Comparison of ENCODE assay signal across 20 cellular contexts in genomic region chr7:152856351-152856750, GRCh38.
DNase-seq lines count a peak whose midpoint lies in the region; TF ChIP-seq lines count a peak whose summit lies in the region.
"Had no signal": no experiment of that assay in that cellular context is flagged by ENCODE, and none has a peak within 500 bp of the region (broad histone marks: within the 10 kb centered on the region; RNA-seq: fewer than 3 reads in every experiment).

No MANE protein-coding gene starts in this region.

- H3K14ac ChIP-seq in trophoblast cell (ENCODE audit: low read length) = no peak overlapping the region

- no peaks in the 10 kb centered on the region for H3K9me3 Mint-ChIP-seq in activated T-cell treated with anti-CD3 and anti-CD28 coated beads, Interleukin-2, amount 50 U/mL, for 24 hours
- H3K9me3 Mint-ChIP-seq: CD8-positive, alpha-beta memory T cell; HFFc6 had no signal

- no peak overlapping the region for H4K12ac ChIP-seq in trophoblast cell (ENCODE audit: low read depth, low read length)

- no peak overlapping the region for H4K91ac ChIP-seq in trophoblast cell (ENCODE audit: low read depth, low read length)

- H3K27ac ChIP-seq in VCaP = peak overlapping the region; percentile 63; the same call in 1 of the 2 replicates
- H3K27ac ChIP-seq in mesendoderm (ENCODE audit: low read depth, low read length) = no peak overlapping the region
- no peak overlapping the region for H3K27ac ChIP-seq in trophoblast cell (ENCODE audit: low read depth, low read length)
- H3K27ac ChIP-seq: BLaER1 treated with 17β-estradiol and CSF1 and Interleukin-3, amounts not matched to agents 10 nM and 100 nM; GM23248 had no signal

- H3K4me3 ChIP-seq in mesendoderm (ENCODE audit: low read length) (no peak overlapping the region), trophoblast cell (ENCODE audit: low read depth, low read length) (peak overlapping the region; percentile 20)
- H3K4me3 ChIP-seq: BLaER1 treated with 17β-estradiol and CSF1 and Interleukin-3, amounts not matched to agents 10 nM and 100 nM; GM12878; GM23248 had no signal

- H3K23ac ChIP-seq in mesendoderm (ENCODE audit: low read length) (peak overlapping the region; percentile 45), trophoblast cell (ENCODE audit: low read length) (no peak overlapping the region)

- H3K9ac ChIP-seq in mesendoderm (ENCODE audit: low read length) (no peak overlapping the region), trophoblast cell (ENCODE audit: low read length) (no peak overlapping the region)
- H3K9ac ChIP-seq: BLaER1 treated with 17β-estradiol and CSF1 and Interleukin-3, amounts not matched to agents 10 nM and 100 nM; GM23248 had no signal

- H2AK5ac ChIP-seq in mesendoderm (ENCODE audit: low read length) (no peak overlapping the region), trophoblast cell (ENCODE audit: low read length) (no peak overlapping the region)

- no peak overlapping the region for H2BK12ac ChIP-seq in trophoblast cell (ENCODE audit: low read length)

- no peak overlapping the region for H3K56ac ChIP-seq in mesendoderm (ENCODE audit: low read length)

- H3K27me3 ChIP-seq in mesendoderm (ENCODE audit: insufficient read depth, low read length, poor library complexity) (no peaks in the 10 kb centered on the region), trophoblast cell (ENCODE audit: insufficient read depth, low read length) (no peaks in the 10 kb centered on the region)
- H3K27me3 ChIP-seq: BLaER1 treated with 17β-estradiol and CSF1 and Interleukin-3, amounts not matched to agents 10 nM and 100 nM had no signal

- no peaks in the 10 kb centered on the region for H3K4me1 Mint-ChIP-seq in activated T-cell treated with anti-CD3 and anti-CD28 coated beads, Interleukin-2, amount 50 U/mL, for 24 hours (ENCODE audit: low read depth)
- H3K4me1 Mint-ChIP-seq: B cell; CD8-positive, alpha-beta memory T cell had no signal

- WGBS in mesendoderm (ENCODE audit: extremely low coverage, insufficient coverage, low lambda C conversion rate) = no CpG with 5 or more reads among the region's 10 CpGs
- no CpG with 5 or more reads among the region's 10 CpGs for WGBS in trophoblast cell (ENCODE audit: extremely low coverage, insufficient coverage, insufficient read length)

- H3K27ac Mint-ChIP-seq in activated T-cell treated with anti-CD3 and anti-CD28 coated beads, Interleukin-2, amount 50 U/mL, for 24 hours = no peak overlapping the region
- H3K27ac Mint-ChIP-seq: B cell; CD8-positive, alpha-beta memory T cell; HFFc6 had no signal

- H2BK5ac ChIP-seq in mesendoderm (ENCODE audit: low read length) = no peak overlapping the region
- H2BK5ac ChIP-seq in trophoblast cell (ENCODE audit: low read depth, low read length, poor library complexity) = no peak overlapping the region

- H3K18ac ChIP-seq in mesendoderm (ENCODE audit: low read length) (no peak overlapping the region), trophoblast cell (ENCODE audit: low read length) (no peak overlapping the region)

- DNase-seq in activated CD8-positive, alpha-beta memory T cell treated with anti-CD3 and anti-CD28 coated beads for 24 hours = peak; percentile 26
- DNase-seq in activated CD8-positive, alpha-beta memory T cell treated with anti-CD3 and anti-CD28 coated beads, Interleukin-2, amount 50 U/mL, for 4 hours = no peak
- DNase-seq in mesendoderm (no peak), trophoblast cell (no peak), RKO (ENCODE audit: low spot score) (no peak), HPDE6-E6E7 (ENCODE audit: extremely low spot score) (no peak)
- DNase-seq in activated T-cell treated with anti-CD3 and anti-CD28 coated beads, Interleukin-2, amount 50 U/mL, for 24 hours = no peak
- DNase-seq: 8988T; CD8-positive, alpha-beta memory T cell; COR-L47; DMS 273 treated with DMSO at 0.1 percent for 48 hours; DMS53; DND-41; EL; GM23248; HFFc6 had no signal

- H3K4me1 ChIP-seq in mesendoderm (ENCODE audit: control insufficient read depth, low read depth, low read length) (no peaks in the 10 kb centered on the region), trophoblast cell (ENCODE audit: control insufficient read depth in 1 of 2, insufficient read depth in 2 of 2, low read length in 2 of 2) (no peaks in the 10 kb centered on the region)
- H3K4me1 ChIP-seq: BLaER1 treated with 17β-estradiol and CSF1 and Interleukin-3, amounts not matched to agents 10 nM and 100 nM had no signal

- H3K79me1 ChIP-seq in mesendoderm (ENCODE audit: low read length) (no peaks in the 10 kb centered on the region), trophoblast cell (ENCODE audit: low read length) (no peaks in the 10 kb centered on the region)

- peaks cover 53% of the 10 kb centered on the region for H3K36me3 Mint-ChIP-seq in activated T-cell treated with anti-CD3 and anti-CD28 coated beads, Interleukin-2, amount 50 U/mL, for 24 hours (ENCODE audit: low read depth)

- no peak overlapping the region for H2BK15ac ChIP-seq in mesendoderm (replicated peaks; ENCODE audit: low read depth)

- H3K36me3 ChIP-seq in mesendoderm (ENCODE audit: control insufficient read depth, insufficient read depth, low read length) (no peaks in the 10 kb centered on the region), trophoblast cell (ENCODE audit: control insufficient read depth in 1 of 2, insufficient read depth in 2 of 2, low read length in 2 of 2) (peaks cover 0 to 7% of the 10 kb centered on the region in 2 experiments)

- no peak overlapping the region for H2AFZ ChIP-seq in trophoblast cell (ENCODE audit: insufficient read depth, low read length, poor library complexity)
- H2AFZ ChIP-seq: GM23248 had no signal

- H2BK120ac ChIP-seq in mesendoderm (ENCODE audit: low read depth, low read length) (no peak overlapping the region), trophoblast cell (ENCODE audit: insufficient read depth, low read length, poor library complexity) (no peak overlapping the region)

- H3K4me2 ChIP-seq in mesendoderm (ENCODE audit: low read length) (no peak overlapping the region), trophoblast cell (ENCODE audit: low read length) (no peak overlapping the region)
- H3K4me2 ChIP-seq: BLaER1 treated with 17β-estradiol and CSF1 and Interleukin-3, amounts not matched to agents 10 nM and 100 nM had no signal

- H4K5ac ChIP-seq in mesendoderm (ENCODE audit: low read length) = no peak overlapping the region

- no peaks in the 10 kb centered on the region for H3K9me3 ChIP-seq in trophoblast cell (ENCODE audit: insufficient read depth, low read depth, low read length)
- H3K9me3 ChIP-seq: BLaER1 treated with 17β-estradiol and CSF1 and Interleukin-3, amounts not matched to agents 10 nM and 100 nM had no signal

- H3K27me3 Mint-ChIP-seq in activated T-cell treated with anti-CD3 and anti-CD28 coated beads, Interleukin-2, amount 50 U/mL, for 24 hours = no peaks in the 10 kb centered on the region
- H3K27me3 Mint-ChIP-seq: B cell; CD8-positive, alpha-beta memory T cell had no signal

- no peak overlapping the region for H4K8ac ChIP-seq in mesendoderm (ENCODE audit: low read depth, low read length)
- no peak overlapping the region for H4K8ac ChIP-seq in trophoblast cell (ENCODE audit: low read depth, low read length)

- TF ChIP-seq CTCF in VCaP (conservative IDR thresholded peaks at IDR 0.05) = no peak

- no peaks in the 10 kb centered on the region for H3K79me2 ChIP-seq in mesendoderm (ENCODE audit: control insufficient read depth, insufficient read depth, low read length)
- H3K79me2 ChIP-seq in trophoblast cell (ENCODE audit: control insufficient read depth, insufficient read depth, low read length, poor library complexity) = no peaks in the 10 kb centered on the region

- H3K4ac ChIP-seq in mesendoderm (ENCODE audit: low read depth, low read length) (no peak overlapping the region), trophoblast cell (ENCODE audit: low read depth, low read length) (no peak overlapping the region)

- no peak overlapping the region for H3K4me3 Mint-ChIP-seq in activated T-cell treated with anti-CD3 and anti-CD28 coated beads, Interleukin-2, amount 50 U/mL, for 24 hours
- H3K4me3 Mint-ChIP-seq: B cell, HFFc6 had no signal
